ENCODE assay signal across 1 cellular context in genomic region chr11:123196060-123196714, GRCh38.
TF ChIP-seq lines count a peak whose summit lies in the region.

No MANE protein-coding gene starts in this region.

TF ChIP-seq in GM23338, 12 proteins besides CTCF, POLR2A, EP300 and RAD21 (continued from another document):
- no peak for TF ChIP-seq JUNB (IDR thresholded peaks at IDR 0.05; ENCODE audit: unreplicated experiment)
- no peak for TF ChIP-seq EZH2phosphoT487 (IDR thresholded peaks at IDR 0.05; ENCODE audit: unreplicated experiment)
- TF ChIP-seq ZNF462 (CRISPR knock-in tag; IDR thresholded peaks at IDR 0.05) = no peak
- peak; percentile 46 for TF ChIP-seq POLR2AphosphoS5 (IDR thresholded peaks at IDR 0.05; ENCODE audit: low read depth)
- TF ChIP-seq ZNF331 (CRISPR knock-in tag; IDR thresholded peaks at IDR 0.05; ENCODE audit: low read depth) = no peak
